16 cellular contexts compared by ENCODE assay signal in the genomic region with DNA sequence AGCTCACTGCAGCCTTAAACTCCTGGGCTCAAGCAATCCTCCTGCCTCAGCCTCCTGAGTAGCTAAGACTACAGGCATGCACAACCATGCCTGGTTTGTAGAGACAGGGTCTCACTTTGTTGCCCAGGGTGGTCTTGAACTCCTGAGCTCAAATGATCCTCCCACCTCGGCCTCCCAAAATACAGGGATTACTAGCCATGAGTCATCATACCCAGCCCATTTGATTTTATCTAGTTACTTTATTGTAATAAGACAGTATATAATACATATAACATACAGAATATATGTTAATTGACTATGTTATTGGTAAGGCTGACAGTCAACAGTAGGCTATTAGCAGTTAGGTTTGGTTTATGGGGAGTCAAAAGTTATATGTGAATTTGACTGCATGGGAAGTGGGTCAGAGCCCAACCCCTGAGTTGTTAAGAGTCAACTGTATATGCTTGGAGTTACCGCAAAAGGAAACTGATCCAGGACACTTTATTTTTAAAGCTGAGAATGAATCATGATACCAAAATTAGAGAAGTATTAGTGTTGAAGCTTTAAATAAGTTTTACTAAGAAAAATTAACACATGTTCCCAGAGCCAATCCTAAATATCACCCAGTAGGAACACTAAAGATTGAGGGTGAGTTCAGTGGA. TPM values are rescaled to one million over a fixed set of nuclear protein-coding genes. Genes with fewer than 3 reads are reported as not detected.
DNase-seq lines count a peak whose midpoint lies in the region; ATAC-seq, FAIRE-seq and TF ChIP-seq lines count a peak whose summit lies in the region.
"Had no signal": no experiment of that assay in that cellular context is flagged by ENCODE, and none has a peak within 500 bp of the region (broad histone marks: within the 10 kb centered on the region; RNA-seq: fewer than 3 reads in every experiment).

No MANE protein-coding gene starts in this region.

- no peaks in the 10 kb centered on the region for H3K27me3 ChIP-seq in CD4-positive, alpha-beta memory T cell (ENCODE audit: insufficient read depth, low read length)
- H3K27me3 ChIP-seq in K562 (ENCODE audit: control insufficient read depth in 2 of 2, insufficient read depth in 2 of 2, low read length in 2 of 2), result no peaks in the 10 kb centered on the region
- H3K27me3 ChIP-seq in trophoblast cell (ENCODE audit: insufficient read depth, low read length), result no peaks in the 10 kb centered on the region
- H3K27me3 ChIP-seq in aorta (ENCODE audit: control insufficient read depth in 1 of 2, insufficient read depth in 2 of 2, low read length in 1 of 2), result no peaks in the 10 kb centered on the region
- H3K27me3 ChIP-seq: BLaER1, testis had no signal

- H4K8ac ChIP-seq in trophoblast cell (ENCODE audit: low read depth, low read length), result no peak overlapping the region

- peaks cover 4% of the 10 kb centered on the region for H3K9me1 ChIP-seq in K562 (ENCODE audit: control insufficient read depth, insufficient read depth, low read length)

- H3K4me1 Mint-ChIP-seq in CD14-positive monocyte, result peaks cover 42% of the 10 kb centered on the region
- peaks cover 41 to 63% (median 53%) of the 10 kb centered on the region in 4 donors for H3K4me1 Mint-ChIP-seq in CD4-positive, alpha-beta memory T cell

- H3K4me2 ChIP-seq in K562 (ENCODE audit: insufficient read depth, low read length) (no peak overlapping the region), trophoblast cell (ENCODE audit: low read length) (no peak overlapping the region)
- H3K4me2 ChIP-seq: BLaER1 had no signal

- no peaks in the 10 kb centered on the region for H3K9me3 Mint-ChIP-seq in CD14-positive monocyte
- no peaks in the 10 kb centered on the region for H3K9me3 Mint-ChIP-seq in CD4-positive, alpha-beta memory T cell
- H3K9me3 Mint-ChIP-seq: HFFc6 had no signal

- H3K27me3 Mint-ChIP-seq in CD14-positive monocyte (ENCODE audit: low read depth in 3 of 3), result no peaks in the 10 kb centered on the region
- H3K27me3 Mint-ChIP-seq in CD4-positive, alpha-beta memory T cell, result no peaks in the 10 kb centered on the region

- no peak overlapping the region for H2BK12ac ChIP-seq in trophoblast cell (ENCODE audit: low read length)

- no peak for DNase-seq in CD14-positive monocyte (ENCODE audit: low spot score)
- DNase-seq in CD4-positive, alpha-beta memory T cell, result no peak
- DNase-seq in K562 (ENCODE audit: extremely low read depth in 1 of 4, low spot score in 3 of 4), result no peak
- no peak for DNase-seq in trophoblast cell
- no peak for DNase-seq in superior temporal gyrus (ENCODE audit: extremely low spot score)
- DNase-seq in aorta, result no peak
- no peak for DNase-seq in cerebellar cortex (ENCODE audit: low spot score)
- DNase-seq: activated CD4-positive, alpha-beta T cell treated with anti-CD3 and anti-CD28 coated beads, Interleukin-2, amount 50 U/mL, for 48 hours; glutamatergic neuron; HFFc6; NCI-H526 treated with DMSO at 0.1 percent for 48 hours; PC-3; testis had no signal

- peak overlapping the region; percentile 89 for H3K4ac ChIP-seq in trophoblast cell (ENCODE audit: low read depth, low read length)

- H3K9me3 ChIP-seq in CD4-positive, alpha-beta memory T cell (ENCODE audit: control insufficient read depth in 1 of 2, low read length in 2 of 2), result no peaks in the 10 kb centered on the region
- H3K9me3 ChIP-seq in K562 (replicated peaks; ENCODE audit: control insufficient read depth, insufficient read depth, low read depth, low read length) (no peaks in the 10 kb centered on the region), trophoblast cell (ENCODE audit: insufficient read depth, low read depth, low read length) (no peaks in the 10 kb centered on the region), aorta (ENCODE audit: control insufficient read depth, low read length) (no peaks in the 10 kb centered on the region)
- H3K9me3 ChIP-seq: BLaER1, testis had no signal

- intact Hi-C loops in CD14-positive monocyte (cut with micrococcal nuclease) (no loop called here), K562 (cut with micrococcal nuclease) (no loop called here), aorta (cut with DNase I) (no loop called here)
- intact Hi-C loops in CD4-positive, alpha-beta memory T cell (cut with micrococcal nuclease), result loop anchor here (1.0 kb wide), 1 partner anchor 9 kb away; no protein-coding TSS in a partner anchor

- H2AFZ ChIP-seq in K562 (ENCODE audit: low read depth, low read length) (no peak overlapping the region), trophoblast cell (ENCODE audit: insufficient read depth, low read length, poor library complexity) (no peak overlapping the region)

- H3K79me2 ChIP-seq in K562 (ENCODE audit: control insufficient read depth, insufficient read depth, low read length), result peaks cover 15% of the 10 kb centered on the region; the same call in 2 of the 3 replicates
- H3K79me2 ChIP-seq in trophoblast cell (ENCODE audit: control insufficient read depth, insufficient read depth, low read length, poor library complexity), result peaks cover 15% of the 10 kb centered on the region

- no peak overlapping the region for H4K12ac ChIP-seq in trophoblast cell (ENCODE audit: low read depth, low read length)

- peaks cover 26% of the 10 kb centered on the region for H4K20me1 ChIP-seq in K562 (replicated peaks; ENCODE audit: control insufficient read depth, insufficient read depth, low read length)
- H4K20me1 ChIP-seq: BLaER1 had no signal

- no peak overlapping the region for H2BK5ac ChIP-seq in trophoblast cell (ENCODE audit: low read depth, low read length, poor library complexity)

- ATAC-seq in K562 (peak; percentile 13; the same call in 1 of the 3 replicates), aorta (ENCODE audit: low FRiP score) (no peak)
- ATAC-seq: PC-3 had no signal

- no peaks in the 10 kb centered on the region for H3K79me1 ChIP-seq in trophoblast cell (ENCODE audit: low read length)

- H3K36me3 ChIP-seq in CD4-positive, alpha-beta memory T cell (ENCODE audit: insufficient read depth, low read length), result no peaks in the 10 kb centered on the region
- H3K36me3 ChIP-seq in K562 (ENCODE audit: control insufficient read depth, insufficient read depth, low read length) (peaks cover 68% of the 10 kb centered on the region), trophoblast cell (ENCODE audit: control insufficient read depth in 1 of 2, insufficient read depth in 2 of 2, low read length in 2 of 2) (peaks cover 9% of the 10 kb centered on the region in 2 experiments), aorta (ENCODE audit: control insufficient read depth in 1 of 2, insufficient read depth in 2 of 2, low read length in 1 of 2) (peaks cover 0 to 2% of the 10 kb centered on the region in 2 donors)

- peaks cover 73% of the 10 kb centered on the region for H3K4me1 ChIP-seq in CD4-positive, alpha-beta memory T cell (ENCODE audit: insufficient read depth, low read length)
- H3K4me1 ChIP-seq in K562 (replicated peaks in 1 of 2; ENCODE audit: control insufficient read depth in 2 of 2, insufficient read depth in 2 of 2, low read length in 2 of 2) (no peaks in the 10 kb centered on the region), trophoblast cell (ENCODE audit: control insufficient read depth in 1 of 2, insufficient read depth in 2 of 2, low read length in 2 of 2) (no peaks in the 10 kb centered on the region), aorta (ENCODE audit: control insufficient read depth in 1 of 2, insufficient read depth in 2 of 2, low read length in 2 of 2) (peaks cover 2 to 15% of the 10 kb centered on the region in 2 donors)

- no peak overlapping the region for H3K27ac ChIP-seq in CD4-positive, alpha-beta memory T cell (ENCODE audit: low read depth, low read length)
- H3K27ac ChIP-seq in K562 (ENCODE audit: extremely low read depth, low read depth, low read length) (no peak overlapping the region), trophoblast cell (ENCODE audit: low read depth, low read length) (no peak overlapping the region), aorta (ENCODE audit: low read depth in 1 of 2, low read length in 2 of 2) (no peak overlapping the region)
- H3K27ac ChIP-seq: BLaER1, SK-N-MC, testis had no signal

- peak overlapping the region in 4 of 7 donors; percentile 65 to 88 (median 74) for H3K27ac Mint-ChIP-seq in CD14-positive monocyte
- H3K27ac Mint-ChIP-seq in CD4-positive, alpha-beta memory T cell, result peak overlapping the region in 6 of 7 donors; percentile 15 to 89 (median 54)

- no peak overlapping the region for H3K4me3 ChIP-seq in CD4-positive, alpha-beta memory T cell (ENCODE audit: low read length in 2 of 2)
- H3K4me3 ChIP-seq in K562, result no peak overlapping the region
- H3K4me3 ChIP-seq in trophoblast cell (ENCODE audit: low read depth, low read length), result no peak overlapping the region
- peak overlapping the region in 1 of 2 donors; percentile 8 for H3K4me3 ChIP-seq in aorta (ENCODE audit: low read length in 2 of 2)
- H3K4me3 ChIP-seq: BLaER1, SK-N-MC, testis had no signal

- 74% methylated on average over 2 of the region's 2 CpGs for WGBS in K562 (ENCODE audit: insufficient coverage, low coverage, missing lambda C conversion rate)
- WGBS in trophoblast cell (ENCODE audit: extremely low coverage, insufficient coverage, insufficient read length), result no CpG with 5 or more reads among the region's 2 CpGs
- WGBS in aorta, 2 donors, result 28 to 32% methylated on average over 2 of the region's 2 CpGs

- TF ChIP-seq POLR2A in K562 (conservative IDR thresholded peaks at IDR 0.05), result no peak

- no peak overlapping the region for H3K23ac ChIP-seq in trophoblast cell (ENCODE audit: low read length)

- no TSS peak for BruUV-seq in K562 (replicated peaks; lab: Mats Ljungman, UMichigan)

- H3K9ac ChIP-seq in K562 (ENCODE audit: insufficient read depth in 1 of 2, low read depth in 2 of 2, low read length in 2 of 2) (no peak overlapping the region), trophoblast cell (ENCODE audit: low read length) (no peak overlapping the region)
- H3K9ac ChIP-seq: BLaER1 had no signal

- POLR2A ChIA-PET in CD4-positive, alpha-beta memory T cell (lab: Charles Lee; ENCODE audit: partially characterized antibody), result interaction anchor here (0.6 to 16.1 kb wide), 2 partner anchors 19 to 491 kb away, joined by 4 to 760 read pairs; partner anchors contain the start of gene KMT2E
- POLR2A ChIA-PET in K562 (lab: Yijun Ruan, JAX), result interaction anchor here (1.3 to 4.6 kb wide), 6 partner anchors 9 to 20 kb away, joined by 4 to 18 read pairs (median 12); partner anchors contain the start of gene KMT2E

- peaks cover 20 to 24% of the 10 kb centered on the region in 2 donors for H3K36me3 Mint-ChIP-seq in CD14-positive monocyte
- H3K36me3 Mint-ChIP-seq in CD4-positive, alpha-beta memory T cell, result peaks cover 13 to 45% of the 10 kb centered on the region in 2 donors

- no peak for TF ChIP-seq EP300 in K562 (IDR thresholded peaks at IDR 0.05; ENCODE audit: low read length)

- H3K18ac ChIP-seq in trophoblast cell (ENCODE audit: low read length), result no peak overlapping the region

- no peak overlapping the region for H2BK120ac ChIP-seq in trophoblast cell (ENCODE audit: insufficient read depth, low read length, poor library complexity)

- FAIRE-seq in K562 (lab: Jason Lieb, UNC), result no peak
- FAIRE-seq: astrocyte had no signal

- CTCF ChIA-PET in CD4-positive, alpha-beta memory T cell (lab: Charles Lee; ENCODE audit: partially characterized antibody), result interaction anchor here (1.0 to 2.1 kb wide), 3 partner anchors 10 to 12 kb away, joined by 3 to 11 read pairs (median 11); no protein-coding TSS in a partner anchor
- CTCF ChIA-PET in K562 (lab: Yijun Ruan, JAX; ENCODE audit: low intra/inter-chr PET ratio), result no interaction called here

- no peak overlapping the region for H3K4me3 Mint-ChIP-seq in CD14-positive monocyte
- H3K4me3 Mint-ChIP-seq in CD4-positive, alpha-beta memory T cell, result peak overlapping the region in 3 of 8 donors; percentile 7 to 41 (median 26)
- H3K4me3 Mint-ChIP-seq: HFFc6 had no signal

- in situ Hi-C loops in K562 (cut with MboI), result no loop called here

- H2AK5ac ChIP-seq in trophoblast cell (ENCODE audit: low read length), result no peak overlapping the region

- H4K91ac ChIP-seq in trophoblast cell (ENCODE audit: low read depth, low read length), result no peak overlapping the region

- TF ChIP-seq CTCF in CD14-positive monocyte (IDR thresholded peaks at IDR 0.05), result no peak
- TF ChIP-seq CTCF in K562 (IDR thresholded peaks at IDR 0.05 in 2 of 3, conservative IDR thresholded peaks at IDR 0.05 in 1 of 3; ENCODE audit: insufficient read depth in 2 of 3, low read depth in 1 of 3, low read length in 3 of 3), result no peak

- no peak for TF ChIP-seq RAD21 in K562 (CRISPR knock-in tag; conservative IDR thresholded peaks at IDR 0.05 in 1 of 2, IDR thresholded peaks at IDR 0.05 in 1 of 2)

- no peak overlapping the region for H3K14ac ChIP-seq in trophoblast cell (ENCODE audit: low read length)

RNA-seq across cellular contexts. Expression of gene KMT2E, which starts 20.7 kb away (rescaled TPM):
- 10 to 100 TPM; 33.1 to 58.0 TPM for polyA plus RNA-seq in CD14-positive monocyte
- 100 to 1,000 TPM; 213 to 224 TPM for total RNA-seq in CD4-positive, alpha-beta memory T cell
- polyA plus RNA-seq in CD4-positive, alpha-beta memory T cell, result 100 to 1,000 TPM; 109 to 244 TPM
- total RNA-seq in K562 (2011; cell fraction: chromatin; rRNA removed; ENCODE audit: low replicate concordance), result 207 and 465 TPM in 2 replicates
- 88.1 and 130 TPM in 2 replicates for total RNA-seq in K562 (2011; cell fraction: nucleolus; rRNA removed)
- total RNA-seq in K562 (2011; cell fraction: nucleoplasm; rRNA removed), result 182 and 231 TPM in 2 replicates
- total RNA-seq in K562 (2014; rRNA removed), result 33.5 and 38.1 TPM in 2 replicates
- total RNA-seq in K562 (2014; rRNA removed; fragmentation: Illumina TruSeq; extraction: Trizol), result 41.7 and 46.6 TPM in 2 replicates
- 38.6 and 39.9 TPM in 2 replicates for total RNA-seq in K562 (2015; rRNA removed; fragmentation: Illumina TruSeq; extraction: Trizol)
- 48.1 and 55.3 TPM in 2 replicates for total RNA-seq in K562 (2021)
- 11.1 and 14.5 TPM in 2 replicates for polyA plus RNA-seq in K562 (2011; rRNA removed)
- polyA plus RNA-seq in K562 (2011; cell fraction: cytosol; rRNA removed), result 7.9 and 14.7 TPM in 2 replicates
- 55.0 and 72.1 TPM in 2 replicates for polyA plus RNA-seq in K562 (2011; cell fraction: nucleus; rRNA removed)
- 26.5 and 30.8 TPM in 2 replicates for polyA plus RNA-seq in K562 (2012)
- 33.8 and 38.7 TPM in 2 replicates for polyA plus RNA-seq in K562 (2014; fragmentation: Illumina TruSeq; extraction: Trizol)
- 10 to 100 TPM in 1 of 2 experiments, 1 to 10 TPM in 1; 8.9 to 15.9 TPM for polyA plus RNA-seq in K562 (2014; fragmentation: Nextera tagmentation; extraction: Ambion mirVana)
- polyA plus RNA-seq in K562 (2014; rRNA removed), result 18.2 and 23.4 TPM in 2 replicates
- 84.5 and 96.0 TPM in 2 replicates for polyA minus RNA-seq in K562 (2011; rRNA and poly(A)+ RNA removed)
- 28.8 and 34.0 TPM in 2 replicates for polyA minus RNA-seq in K562 (2011; cell fraction: cytosol; rRNA and poly(A)+ RNA removed)
- 110 and 143 TPM in 2 replicates for polyA minus RNA-seq in K562 (2011; cell fraction: nucleus; rRNA and poly(A)+ RNA removed)
- 25.0 and 25.8 TPM in 2 replicates for polyA plus RNA-seq in trophoblast cell (2013)
- 100 to 1,000 TPM; 143 to 156 TPM for total RNA-seq in aorta
- 10 to 100 TPM; 16.5 to 25.4 TPM for polyA plus RNA-seq in aorta
